ENCODE assay signal across 20 cellular contexts in genomic region chr1:154615411-154615810, GRCh38. TPM values are rescaled to one million over a fixed set of nuclear protein-coding genes. Genes with fewer than 3 reads are reported as not detected.
A peak's percentile ranks its signal among the peaks of the same experiment; 100 is the strongest.
DNase-seq lines count a peak whose midpoint lies in the region; ATAC-seq and TF ChIP-seq lines count a peak whose summit lies in the region.
"Had no signal": no experiment of that assay in that cellular context is flagged by ENCODE, and none has a peak within 500 bp of the region (broad histone marks: within the 10 kb centered on the region; RNA-seq: fewer than 3 reads in every experiment).

No MANE protein-coding gene starts in this region.

- H3K27ac Mint-ChIP-seq in activated naive CD8-positive, alpha-beta T cell treated with anti-CD3 and anti-CD28 coated beads for 36 hours: peak overlapping the region; percentile 38
- H3K27ac Mint-ChIP-seq in activated naive CD8-positive, alpha-beta T cell treated with anti-CD3 and anti-CD28 coated beads, Interleukin-2, amount 50 U/mL, for 24 hours: no peak overlapping the region
- H3K27ac Mint-ChIP-seq: B cell had no signal

- H3K36me3 Mint-ChIP-seq in activated naive CD8-positive, alpha-beta T cell treated with anti-CD3 and anti-CD28 coated beads for 36 hours: peaks cover 19% of the 10 kb centered on the region
- peaks cover 12% of the 10 kb centered on the region for H3K36me3 Mint-ChIP-seq in activated naive CD8-positive, alpha-beta T cell treated with anti-CD3 and anti-CD28 coated beads, Interleukin-2, amount 50 U/mL, for 24 hours (ENCODE audit: low read depth)

- peak overlapping the region; percentile 2; the same call in 1 of the 2 replicates for H3K27ac ChIP-seq in VCaP

- no peaks in the 10 kb centered on the region for H3K9me3 Mint-ChIP-seq in activated naive CD8-positive, alpha-beta T cell treated with anti-CD3 and anti-CD28 coated beads for 36 hours
- no peaks in the 10 kb centered on the region for H3K9me3 Mint-ChIP-seq in activated naive CD8-positive, alpha-beta T cell treated with anti-CD3 and anti-CD28 coated beads, Interleukin-2, amount 50 U/mL, for 24 hours

- TF ChIP-seq CTCF in VCaP (conservative IDR thresholded peaks at IDR 0.05): no peak

- no peak for ATAC-seq in activated naive CD8-positive, alpha-beta T cell treated with anti-CD3 and anti-CD28 coated beads, Interleukin-2, amount 50 U/mL, for 24 hours
- ATAC-seq in HG02970 (IDR thresholded peaks at IDR 0.05; ENCODE audit: low FRiP score, unreplicated experiment): no peak
- ATAC-seq: Panc1 had no signal

- peaks cover 67% of the 10 kb centered on the region for H3K4me1 Mint-ChIP-seq in activated naive CD8-positive, alpha-beta T cell treated with anti-CD3 and anti-CD28 coated beads for 36 hours
- H3K4me1 Mint-ChIP-seq in activated naive CD8-positive, alpha-beta T cell treated with anti-CD3 and anti-CD28 coated beads, Interleukin-2, amount 50 U/mL, for 24 hours: peaks cover 59% of the 10 kb centered on the region

- H3K27me3 Mint-ChIP-seq in activated naive CD8-positive, alpha-beta T cell treated with anti-CD3 and anti-CD28 coated beads for 36 hours: no peaks in the 10 kb centered on the region
- no peaks in the 10 kb centered on the region for H3K27me3 Mint-ChIP-seq in activated naive CD8-positive, alpha-beta T cell treated with anti-CD3 and anti-CD28 coated beads, Interleukin-2, amount 50 U/mL, for 24 hours
- H3K27me3 Mint-ChIP-seq: B cell had no signal

- no peak for DNase-seq in activated naive CD8-positive, alpha-beta T cell treated with anti-CD3 and anti-CD28 coated beads for 36 hours
- DNase-seq in activated naive CD8-positive, alpha-beta T cell treated with anti-CD3 and anti-CD28 coated beads, Interleukin-2, amount 50 U/mL, for 24 hours: no peak
- DNase-seq in ecto neural progenitor cell (ENCODE audit: low spot score) (peak; percentile 25), DMS79 treated with DMSO at 0.1 percent for 48 hours (lab: John Stamatoyannopoulos, UW) (no peak), NCI-H2029 (lab: John Stamatoyannopoulos, UW) (no peak)
- DNase-seq: KBM-7; NCI-H1092 treated with DMSO at 0.1 percent for 48 hours; NCI-H1436 treated with DMSO at 0.1 percent for 48 hours; NCI-H1930; NCI-H2227 treated with DMSO at 0.1 percent for 48 hours; NCI-H510A treated with DMSO at 0.1 percent for 48 hours; NCI-H774; NK-92 treated with Interleukin-12 subunit alpha and Interleukin-12 subunit beta, amount 100 ng/mL, for 24 hours; SIG-M5; SK-N-SH had no signal

- no peak overlapping the region for H3K4me3 Mint-ChIP-seq in activated naive CD8-positive, alpha-beta T cell treated with anti-CD3 and anti-CD28 coated beads for 36 hours
- H3K4me3 Mint-ChIP-seq in activated naive CD8-positive, alpha-beta T cell treated with anti-CD3 and anti-CD28 coated beads, Interleukin-2, amount 50 U/mL, for 24 hours: no peak overlapping the region
- H3K4me3 Mint-ChIP-seq: B cell had no signal

RNA-seq across cellular contexts. Expression of gene ADAR, which starts 7.4 kb away (rescaled TPM):
- total RNA-seq in activated naive CD8-positive, alpha-beta T cell treated with anti-CD3 and anti-CD28 coated beads for 36 hours: 100 to 1,000 TPM; 256 TPM

RNA-seq across cellular contexts. Expression of gene CHRNB2, which starts 47.8 kb away (rescaled TPM):
- total RNA-seq in activated naive CD8-positive, alpha-beta T cell treated with anti-CD3 and anti-CD28 coated beads for 36 hours: not detected
- total RNA-seq: B cell, H4 had no signal

RNA-seq across cellular contexts. Expression of gene UBE2Q1, which starts 56.9 kb away (rescaled TPM):
- total RNA-seq in activated naive CD8-positive, alpha-beta T cell treated with anti-CD3 and anti-CD28 coated beads for 36 hours: 10 to 100 TPM; 84.4 to 87.4 TPM
